ENCODE assay signal across 1 cellular context in the genomic region with DNA sequence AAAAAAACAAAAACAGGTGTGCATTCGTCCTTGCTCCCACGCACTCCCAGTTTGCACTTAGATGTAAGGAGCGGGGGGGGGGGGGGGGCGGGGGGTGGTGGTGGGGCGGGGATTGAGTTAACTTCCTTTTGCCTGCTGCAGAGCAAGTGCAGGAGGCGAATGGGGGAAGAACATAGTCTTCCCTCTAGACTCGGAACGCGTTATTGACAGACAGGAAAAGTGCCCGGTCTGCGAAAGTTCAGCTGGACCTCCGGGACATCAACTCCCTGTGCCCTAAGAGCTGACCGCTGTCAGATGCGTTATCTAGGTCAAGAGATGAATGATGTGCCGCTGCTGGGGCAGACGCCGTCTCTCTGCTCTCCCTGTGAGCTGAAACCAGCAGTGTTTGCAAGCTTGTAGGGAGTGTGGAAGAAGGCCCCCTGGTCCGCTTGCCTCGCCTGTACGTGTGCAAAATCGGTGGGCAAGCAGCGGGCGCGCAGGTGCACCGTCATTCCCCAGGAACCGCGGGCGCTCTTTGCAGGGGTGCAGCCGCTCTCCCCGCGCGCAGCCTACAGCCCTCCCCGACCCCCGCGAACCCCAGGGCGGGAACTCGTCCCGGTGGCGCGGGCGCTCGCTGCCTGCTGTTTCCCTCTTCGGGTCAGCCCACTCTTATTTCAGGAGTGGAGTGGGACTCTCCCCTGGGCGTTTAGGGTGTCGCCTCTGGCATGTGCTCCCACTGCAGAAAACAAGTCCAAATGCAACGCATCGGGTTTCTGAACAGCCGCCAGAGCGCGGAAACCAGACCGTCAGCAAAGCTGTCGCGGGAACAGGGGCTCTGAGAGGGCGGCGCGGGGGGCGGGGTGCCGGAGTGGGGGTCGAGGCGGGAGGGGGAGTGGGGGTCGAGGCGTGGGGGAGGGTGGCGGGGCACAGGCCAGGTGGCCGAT.
TF ChIP-seq lines count a peak whose summit lies in the region.

No MANE protein-coding gene starts in this region.

TF ChIP-seq in HepG2, 621 proteins besides CTCF, POLR2A, EP300 and RAD21 (continued from another document and continues in another):
- TF ChIP-seq, protein P1, sequence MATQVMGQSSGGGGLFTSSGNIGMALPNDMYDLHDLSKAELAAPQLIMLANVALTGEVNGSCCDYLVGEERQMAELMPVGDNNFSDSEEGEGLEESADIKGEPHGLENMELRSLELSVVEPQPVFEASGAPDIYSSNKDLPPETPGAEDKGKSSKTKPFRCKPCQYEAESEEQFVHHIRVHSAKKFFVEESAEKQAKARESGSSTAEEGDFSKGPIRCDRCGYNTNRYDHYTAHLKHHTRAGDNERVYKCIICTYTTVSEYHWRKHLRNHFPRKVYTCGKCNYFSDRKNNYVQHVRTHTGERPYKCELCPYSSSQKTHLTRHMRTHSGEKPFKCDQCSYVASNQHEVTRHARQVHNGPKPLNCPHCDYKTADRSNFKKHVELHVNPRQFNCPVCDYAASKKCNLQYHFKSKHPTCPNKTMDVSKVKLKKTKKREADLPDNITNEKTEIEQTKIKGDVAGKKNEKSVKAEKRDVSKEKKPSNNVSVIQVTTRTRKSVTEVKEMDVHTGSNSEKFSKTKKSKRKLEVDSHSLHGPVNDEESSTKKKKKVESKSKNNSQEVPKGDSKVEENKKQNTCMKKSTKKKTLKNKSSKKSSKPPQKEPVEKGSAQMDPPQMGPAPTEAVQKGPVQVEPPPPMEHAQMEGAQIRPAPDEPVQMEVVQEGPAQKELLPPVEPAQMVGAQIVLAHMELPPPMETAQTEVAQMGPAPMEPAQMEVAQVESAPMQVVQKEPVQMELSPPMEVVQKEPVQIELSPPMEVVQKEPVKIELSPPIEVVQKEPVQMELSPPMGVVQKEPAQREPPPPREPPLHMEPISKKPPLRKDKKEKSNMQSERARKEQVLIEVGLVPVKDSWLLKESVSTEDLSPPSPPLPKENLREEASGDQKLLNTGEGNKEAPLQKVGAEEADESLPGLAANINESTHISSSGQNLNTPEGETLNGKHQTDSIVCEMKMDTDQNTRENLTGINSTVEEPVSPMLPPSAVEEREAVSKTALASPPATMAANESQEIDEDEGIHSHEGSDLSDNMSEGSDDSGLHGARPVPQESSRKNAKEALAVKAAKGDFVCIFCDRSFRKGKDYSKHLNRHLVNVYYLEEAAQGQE (IDR thresholded peaks at IDR 0.05; ENCODE audit: borderline replicate concordance in 1 of 2, low read depth in 1 of 2, low read length in 2 of 2) = no peak
- TF ChIP-seq ZNF430 (CRISPR knock-in tag; IDR thresholded peaks at IDR 0.05) (0 out of 2 replicates have a peak, but pooled peaks have one; percentile 16), NKX3-1 (CRISPR knock-in tag; IDR thresholded peaks at IDR 0.05) (no peak), KMT2A (CRISPR knock-in tag; IDR thresholded peaks at IDR 0.05) (no peak), GATAD2A (CRISPR knock-in tag; IDR thresholded peaks at IDR 0.05) (no peak), ATF7 (IDR thresholded peaks at IDR 0.05) (no peak), ATF7 (CRISPR knock-in tag; IDR thresholded peaks at IDR 0.05) (no peak), PAF1 (CRISPR knock-in tag; IDR thresholded peaks at IDR 0.05) (no peak), ZFX (CRISPR knock-in tag; IDR thresholded peaks at IDR 0.05; ENCODE audit: low read depth) (peak; percentile 46), ZNF616 (CRISPR knock-in tag; IDR thresholded peaks at IDR 0.05; ENCODE audit: low read depth) (no peak), KDM5B (CRISPR knock-in tag; IDR thresholded peaks at IDR 0.05; ENCODE audit: borderline replicate concordance) (peak; percentile 27; the same call in 1 of the 2 replicates), ZNF7 (CRISPR knock-in tag; IDR thresholded peaks at IDR 0.05) (no peak), MIER2 (CRISPR knock-in tag; IDR thresholded peaks at IDR 0.05) (no peak), ZNF816 (CRISPR knock-in tag; IDR thresholded peaks at IDR 0.05; ENCODE audit: borderline replicate concordance) (no peak), ZNF143 (CRISPR knock-in tag; IDR thresholded peaks at IDR 0.05) (no peak), ZFY (CRISPR knock-in tag; IDR thresholded peaks at IDR 0.05) (0 out of 2 replicates have a peak, but pooled peaks have one; percentile 15), ZNF256 (CRISPR knock-in tag; conservative IDR thresholded peaks at IDR 0.05) (no peak), NCOR1 (IDR thresholded peaks at IDR 0.05; ENCODE audit: borderline replicate concordance, low read length) (no peak), SRSF1 (optimal IDR thresholded peaks at IDR 0.05; ENCODE audit: low read depth, low read length) (peak; percentile 23), ONECUT2 (CRISPR knock-in tag; IDR thresholded peaks at IDR 0.05) (no peak), HMGA1 (CRISPR knock-in tag; conservative IDR thresholded peaks at IDR 0.05) (no peak), RELA (CRISPR knock-in tag; IDR thresholded peaks at IDR 0.05) (no peak), PHB2 (IDR thresholded peaks at IDR 0.05; ENCODE audit: partially characterized antibody) (no peak), IKZF1 (IDR thresholded peaks at IDR 0.05) (no peak), ZNF709 (CRISPR knock-in tag; IDR thresholded peaks at IDR 0.05) (peak; percentile 65; the same call in 1 of the 2 replicates), BORCS8-MEF2B (CRISPR knock-in tag; IDR thresholded peaks at IDR 0.05) (no peak), FOXJ3 (CRISPR knock-in tag; IDR thresholded peaks at IDR 0.05; ENCODE audit: borderline replicate concordance) (no peak), MYC (CRISPR knock-in tag; IDR thresholded peaks at IDR 0.05; ENCODE audit: borderline replicate concordance) (no peak), KDM4B (CRISPR knock-in tag; IDR thresholded peaks at IDR 0.05) (no peak), ZNF530 (CRISPR knock-in tag; IDR thresholded peaks at IDR 0.05; ENCODE audit: low read depth) (no peak), IRX3 (CRISPR knock-in tag; IDR thresholded peaks at IDR 0.05; ENCODE audit: borderline replicate concordance, low read depth) (no peak), TCF7 (IDR thresholded peaks at IDR 0.05; ENCODE audit: low read depth) (peak; percentile 55; the same call in 1 of the 2 replicates), HDAC1 (CRISPR knock-in tag; IDR thresholded peaks at IDR 0.05) (no peak), ZSCAN25 (CRISPR knock-in tag; IDR thresholded peaks at IDR 0.05) (peak; percentile 99), ZNF343 (CRISPR knock-in tag; IDR thresholded peaks at IDR 0.05) (no peak), NFE2L1 (CRISPR knock-in tag; IDR thresholded peaks at IDR 0.05; ENCODE audit: borderline replicate concordance) (0 out of 2 replicates have a peak, but pooled peaks have one; percentile 53), ZNF572 (CRISPR knock-in tag; IDR thresholded peaks at IDR 0.05) (no peak), AGO2 (optimal IDR thresholded peaks at IDR 0.05; ENCODE audit: low read depth, low read length) (no peak), ZNF75D (CRISPR knock-in tag; IDR thresholded peaks at IDR 0.05; ENCODE audit: borderline replicate concordance) (no peak), ZBTB42 (CRISPR knock-in tag; IDR thresholded peaks at IDR 0.05) (no peak), SAFB2 (CRISPR knock-in tag; IDR thresholded peaks at IDR 0.05; ENCODE audit: borderline replicate concordance, low read depth) (no peak)
- TF ChIP-seq, protein P2, sequence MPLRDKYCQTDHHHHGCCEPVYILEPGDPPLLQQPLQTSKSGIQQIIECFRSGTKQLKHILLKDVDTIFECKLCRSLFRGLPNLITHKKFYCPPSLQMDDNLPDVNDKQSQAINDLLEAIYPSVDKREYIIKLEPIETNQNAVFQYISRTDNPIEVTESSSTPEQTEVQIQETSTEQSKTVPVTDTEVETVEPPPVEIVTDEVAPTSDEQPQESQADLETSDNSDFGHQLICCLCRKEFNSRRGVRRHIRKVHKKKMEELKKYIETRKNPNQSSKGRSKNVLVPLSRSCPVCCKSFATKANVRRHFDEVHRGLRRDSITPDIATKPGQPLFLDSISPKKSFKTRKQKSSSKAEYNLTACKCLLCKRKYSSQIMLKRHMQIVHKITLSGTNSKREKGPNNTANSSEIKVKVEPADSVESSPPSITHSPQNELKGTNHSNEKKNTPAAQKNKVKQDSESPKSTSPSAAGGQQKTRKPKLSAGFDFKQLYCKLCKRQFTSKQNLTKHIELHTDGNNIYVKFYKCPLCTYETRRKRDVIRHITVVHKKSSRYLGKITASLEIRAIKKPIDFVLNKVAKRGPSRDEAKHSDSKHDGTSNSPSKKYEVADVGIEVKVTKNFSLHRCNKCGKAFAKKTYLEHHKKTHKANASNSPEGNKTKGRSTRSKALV (CRISPR knock-in tag; IDR thresholded peaks at IDR 0.05) = 0 out of 2 replicates have a peak, but pooled peaks have one; percentile 67
- TF ChIP-seq, protein P3, sequence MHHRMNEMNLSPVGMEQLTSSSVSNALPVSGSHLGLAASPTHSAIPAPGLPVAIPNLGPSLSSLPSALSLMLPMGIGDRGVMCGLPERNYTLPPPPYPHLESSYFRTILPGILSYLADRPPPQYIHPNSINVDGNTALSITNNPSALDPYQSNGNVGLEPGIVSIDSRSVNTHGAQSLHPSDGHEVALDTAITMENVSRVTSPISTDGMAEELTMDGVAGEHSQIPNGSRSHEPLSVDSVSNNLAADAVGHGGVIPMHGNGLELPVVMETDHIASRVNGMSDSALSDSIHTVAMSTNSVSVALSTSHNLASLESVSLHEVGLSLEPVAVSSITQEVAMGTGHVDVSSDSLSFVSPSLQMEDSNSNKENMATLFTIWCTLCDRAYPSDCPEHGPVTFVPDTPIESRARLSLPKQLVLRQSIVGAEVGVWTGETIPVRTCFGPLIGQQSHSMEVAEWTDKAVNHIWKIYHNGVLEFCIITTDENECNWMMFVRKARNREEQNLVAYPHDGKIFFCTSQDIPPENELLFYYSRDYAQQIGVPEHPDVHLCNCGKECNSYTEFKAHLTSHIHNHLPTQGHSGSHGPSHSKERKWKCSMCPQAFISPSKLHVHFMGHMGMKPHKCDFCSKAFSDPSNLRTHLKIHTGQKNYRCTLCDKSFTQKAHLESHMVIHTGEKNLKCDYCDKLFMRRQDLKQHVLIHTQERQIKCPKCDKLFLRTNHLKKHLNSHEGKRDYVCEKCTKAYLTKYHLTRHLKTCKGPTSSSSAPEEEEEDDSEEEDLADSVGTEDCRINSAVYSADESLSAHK (CRISPR knock-in tag; IDR thresholded peaks at IDR 0.05; ENCODE audit: borderline replicate concordance) = no peak
- TF ChIP-seq, protein P4, sequence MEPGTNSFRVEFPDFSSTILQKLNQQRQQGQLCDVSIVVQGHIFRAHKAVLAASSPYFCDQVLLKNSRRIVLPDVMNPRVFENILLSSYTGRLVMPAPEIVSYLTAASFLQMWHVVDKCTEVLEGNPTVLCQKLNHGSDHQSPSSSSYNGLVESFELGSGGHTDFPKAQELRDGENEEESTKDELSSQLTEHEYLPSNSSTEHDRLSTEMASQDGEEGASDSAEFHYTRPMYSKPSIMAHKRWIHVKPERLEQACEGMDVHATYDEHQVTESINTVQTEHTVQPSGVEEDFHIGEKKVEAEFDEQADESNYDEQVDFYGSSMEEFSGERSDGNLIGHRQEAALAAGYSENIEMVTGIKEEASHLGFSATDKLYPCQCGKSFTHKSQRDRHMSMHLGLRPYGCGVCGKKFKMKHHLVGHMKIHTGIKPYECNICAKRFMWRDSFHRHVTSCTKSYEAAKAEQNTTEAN (CRISPR knock-in tag; conservative IDR thresholded peaks at IDR 0.05) = peak; percentile 53; the same call in 1 of the 2 replicates
- TF ChIP-seq, protein P5, sequence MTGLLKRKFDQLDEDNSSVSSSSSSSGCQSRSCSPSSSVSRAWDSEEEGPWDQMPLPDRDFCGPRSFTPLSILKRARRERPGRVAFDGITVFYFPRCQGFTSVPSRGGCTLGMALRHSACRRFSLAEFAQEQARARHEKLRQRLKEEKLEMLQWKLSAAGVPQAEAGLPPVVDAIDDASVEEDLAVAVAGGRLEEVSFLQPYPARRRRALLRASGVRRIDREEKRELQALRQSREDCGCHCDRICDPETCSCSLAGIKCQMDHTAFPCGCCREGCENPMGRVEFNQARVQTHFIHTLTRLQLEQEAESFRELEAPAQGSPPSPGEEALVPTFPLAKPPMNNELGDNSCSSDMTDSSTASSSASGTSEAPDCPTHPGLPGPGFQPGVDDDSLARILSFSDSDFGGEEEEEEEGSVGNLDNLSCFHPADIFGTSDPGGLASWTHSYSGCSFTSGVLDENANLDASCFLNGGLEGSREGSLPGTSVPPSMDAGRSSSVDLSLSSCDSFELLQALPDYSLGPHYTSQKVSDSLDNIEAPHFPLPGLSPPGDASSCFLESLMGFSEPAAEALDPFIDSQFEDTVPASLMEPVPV (CRISPR knock-in tag; IDR thresholded peaks at IDR 0.05) = peak; percentile 29
- TF ChIP-seq, protein P6, sequence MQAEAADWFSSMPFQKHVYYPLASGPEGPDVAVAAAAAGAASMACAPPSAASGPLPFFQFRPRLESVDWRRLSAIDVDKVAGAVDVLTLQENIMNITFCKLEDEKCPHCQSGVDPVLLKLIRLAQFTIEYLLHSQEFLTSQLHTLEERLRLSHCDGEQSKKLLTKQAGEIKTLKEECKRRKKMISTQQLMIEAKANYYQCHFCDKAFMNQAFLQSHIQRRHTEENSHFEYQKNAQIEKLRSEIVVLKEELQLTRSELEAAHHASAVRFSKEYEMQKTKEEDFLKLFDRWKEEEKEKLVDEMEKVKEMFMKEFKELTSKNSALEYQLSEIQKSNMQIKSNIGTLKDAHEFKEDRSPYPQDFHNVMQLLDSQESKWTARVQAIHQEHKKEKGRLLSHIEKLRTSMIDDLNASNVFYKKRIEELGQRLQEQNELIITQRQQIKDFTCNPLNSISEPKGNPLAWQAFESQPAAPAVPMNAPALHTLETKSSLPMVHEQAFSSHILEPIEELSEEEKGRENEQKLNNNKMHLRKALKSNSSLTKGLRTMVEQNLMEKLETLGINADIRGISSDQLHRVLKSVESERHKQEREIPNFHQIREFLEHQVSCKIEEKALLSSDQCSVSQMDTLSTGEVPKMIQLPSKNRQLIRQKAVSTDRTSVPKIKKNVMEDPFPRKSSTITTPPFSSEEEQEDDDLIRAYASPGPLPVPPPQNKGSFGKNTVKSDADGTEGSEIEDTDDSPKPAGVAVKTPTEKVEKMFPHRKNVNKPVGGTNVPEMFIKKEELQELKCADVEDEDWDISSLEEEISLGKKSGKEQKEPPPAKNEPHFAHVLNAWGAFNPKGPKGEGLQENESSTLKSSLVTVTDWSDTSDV (CRISPR knock-in tag; IDR thresholded peaks at IDR 0.05) = 0 out of 2 replicates have a peak, but pooled peaks have one; percentile 15
- TF ChIP-seq, protein P7, sequence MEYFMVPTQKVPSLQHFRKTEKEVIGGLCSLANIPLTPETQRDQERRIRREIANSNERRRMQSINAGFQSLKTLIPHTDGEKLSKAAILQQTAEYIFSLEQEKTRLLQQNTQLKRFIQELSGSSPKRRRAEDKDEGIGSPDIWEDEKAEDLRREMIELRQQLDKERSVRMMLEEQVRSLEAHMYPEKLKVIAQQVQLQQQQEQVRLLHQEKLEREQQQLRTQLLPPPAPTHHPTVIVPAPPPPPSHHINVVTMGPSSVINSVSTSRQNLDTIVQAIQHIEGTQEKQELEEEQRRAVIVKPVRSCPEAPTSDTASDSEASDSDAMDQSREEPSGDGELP (IDR thresholded peaks at IDR 0.05; ENCODE audit: borderline replicate concordance, low read depth) = peak; percentile 54; the same call in 1 of the 2 replicates
- TF ChIP-seq, protein P8, sequence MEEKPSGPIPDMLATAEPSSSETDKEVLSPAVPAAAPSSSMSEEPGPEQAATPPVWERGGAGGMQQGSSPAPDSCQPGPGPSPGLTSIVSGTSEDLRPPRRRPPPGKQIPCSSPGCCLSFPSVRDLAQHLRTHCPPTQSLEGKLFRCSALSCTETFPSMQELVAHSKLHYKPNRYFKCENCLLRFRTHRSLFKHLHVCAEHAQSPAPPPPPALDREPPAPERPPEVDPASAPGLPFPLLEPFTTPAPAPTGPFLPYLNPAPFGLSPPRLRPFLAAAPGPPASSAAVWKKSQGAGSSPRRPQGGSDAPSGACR (CRISPR knock-in tag; IDR thresholded peaks at IDR 0.05) = no peak
